Comparison of ENCODE assay signal across 24 cellular contexts in genomic region chr14:46063872-46064271, GRCh38.
A peak's percentile ranks its signal among the peaks of the same experiment; 100 is the strongest.
DNase-seq lines count a peak whose midpoint lies in the region; ATAC-seq and TF ChIP-seq lines count a peak whose summit lies in the region.
"Had no signal": no experiment of that assay in that cellular context is flagged by ENCODE, and none has a peak within 500 bp of the region (broad histone marks: within the 10 kb centered on the region; RNA-seq: fewer than 3 reads in every experiment).

No MANE protein-coding gene starts in this region.

- no peak overlapping the region for H3K4me3 Mint-ChIP-seq in chondrocyte (ENCODE audit: unreplicated experiment)
- H3K4me3 Mint-ChIP-seq: nephron progenitor cell; T-helper 2 cell treated with Interferon-gamma antibody and Interleukin-4, amounts not matched to agents 5 μg/mL and 100 μg/mL, for 36 hours had no signal

- no peak for ATAC-seq in GM19023 (IDR thresholded peaks at IDR 0.05; ENCODE audit: unreplicated experiment)
- ATAC-seq in left ventricle myocardium superior: no peak

- H3K36me3 Mint-ChIP-seq in chondrocyte (ENCODE audit: low read depth): no peaks in the 10 kb centered on the region

- no peak for TF ChIP-seq CTCF in chondrocyte (IDR thresholded peaks at IDR 0.05)

- no peaks in the 10 kb centered on the region for H3K27me3 Mint-ChIP-seq in chondrocyte (ENCODE audit: low read depth)

- intact Hi-C loops in left ventricle myocardium superior (cut with micrococcal nuclease): no loop called here

- no peaks in the 10 kb centered on the region for H3K9me3 Mint-ChIP-seq in chondrocyte (ENCODE audit: low read depth)
- H3K9me3 Mint-ChIP-seq: nephron progenitor cell had no signal

- peak; percentile 63 for DNase-seq in NCI-H82 (lab: John Stamatoyannopoulos, UW)
- DNase-seq in NCI-H82 treated with DMSO at 0.1 percent for 48 hours (lab: John Stamatoyannopoulos, UW; ENCODE audit: unreplicated experiment): no peak
- DNase-seq in NCI-H510A (lab: John Stamatoyannopoulos, UW): peak; percentile 1
- peak; percentile 24 for DNase-seq in chondrocyte (ENCODE audit: low spot score)
- no peak for DNase-seq in HuH-7.5 (ENCODE audit: low spot score)
- no peak for DNase-seq in activated naive CD4-positive, alpha-beta T cell (lab: John Stamatoyannopoulos, UW)
- DNase-seq in left ventricle myocardium superior: no peak
- DNase-seq: activated CD4-positive, alpha-beta T cell treated with anti-CD3 and anti-CD28 coated beads for 1 hour; activated CD8-positive, alpha-beta memory T cell treated with anti-CD3 and anti-CD28 coated beads, Interleukin-2, amount 50 U/mL, for 4 hours; activated effector memory CD4-positive, alpha-beta T cell treated with anti-CD3 and anti-CD28 coated beads, Interleukin-2, amount 50 U/mL, for 16 hours; amniotic stem cell; central memory CD4-positive, alpha-beta T cell; DND-41; effector CD8-positive, alpha-beta T cell; IMR-90; kidney; NCI-H2227 treated with DMSO at 0.1 percent for 48 hours; nephron progenitor cell; SIG-M5; stimulated activated CD4-positive, alpha-beta T cell treated with anti-CD3 and anti-CD28 coated beads, Interleukin-12 subunit alpha, Interleukin-12 subunit beta, amount 100 ng/mL, for 4 hours; stimulated activated naive CD4-positive, alpha-beta T cell; transverse colon had no signal

- H3K27ac Mint-ChIP-seq in chondrocyte (ENCODE audit: unreplicated experiment): no peak overlapping the region
- H3K27ac Mint-ChIP-seq: T-helper 2 cell treated with Interferon-gamma antibody and Interleukin-4, amounts not matched to agents 5 μg/mL and 100 μg/mL, for 36 hours had no signal

- H3K4me1 Mint-ChIP-seq in chondrocyte (ENCODE audit: low read depth): no peaks in the 10 kb centered on the region

Comparison
In these comparisons a context has a peak if more than half of its experiments do, and no peak if none do; other contexts are left out.
1. DNase-seq: peak in NCI-H82 (single experiment), NCI-H510A (single experiment) and chondrocyte (single experiment); none in NCI-H82 treated with DMSO at 0.1 percent for 48 hours (single experiment), HuH-7.5 (single experiment), activated naive CD4-positive, alpha-beta T cell (0 of 4) and left ventricle myocardium superior (single experiment).